Comparison of ENCODE assay signal across 9 cellular contexts in genomic region chr6:35804996-35805736, GRCh38. TPM values are rescaled to one million over a fixed set of nuclear protein-coding genes. Genes with fewer than 3 reads are reported as not detected.
DNase-seq lines count a peak whose midpoint lies in the region; ATAC-seq and TF ChIP-seq lines count a peak whose summit lies in the region.
"Had no signal": no experiment of that assay in that cellular context is flagged by ENCODE, and none has a peak within 500 bp of the region (broad histone marks: within the 10 kb centered on the region; RNA-seq: fewer than 3 reads in every experiment).

LHFPL5 (plus strand) TSS chr6:35805352; CDS start chr6:35805671, 319 bp downstream.

- peaks cover 37 to 44% (median 43%) of the 10 kb centered on the region in 3 donors for H3K27me3 Mint-ChIP-seq in naive B cell

- H3K4me1 Mint-ChIP-seq in naive B cell = peaks cover 0 to 8% (median 3%) of the 10 kb centered on the region in 3 donors

- ATAC-seq in naive B cell (ENCODE audit: low read depth in 2 of 2) (peak in 1 of 2 donors; percentile 46), HG03342 (IDR thresholded peaks at IDR 0.05; ENCODE audit: unreplicated experiment) (no peak), HG03135 (IDR thresholded peaks at IDR 0.05; ENCODE audit: unreplicated experiment) (no peak)

- no peaks in the 10 kb centered on the region for H3K36me3 Mint-ChIP-seq in naive B cell

- TF ChIP-seq CTCF in GM10266 (IDR thresholded peaks at IDR 0.05; ENCODE audit: control insufficient read depth, insufficient read depth, low read depth, missing control alignments) = no peak

- H3K9me3 Mint-ChIP-seq in naive B cell = peaks cover 0 to 4% (median 0%) of the 10 kb centered on the region in 7 donors

- DNase-seq in GM10266 (ENCODE audit: extremely low spot score) (peak; percentile 86), NCI-H146 treated with DMSO at 0.1 percent for 48 hours (lab: John Stamatoyannopoulos, UW; ENCODE audit: unreplicated experiment) (peak; percentile 71), naive B cell (peak; percentile 26), mesenteric fat pad (ENCODE audit: low spot score) (no peak)
- peak; percentile 62 for DNase-seq in activated CD4-positive, alpha-beta T cell treated with anti-CD3 and anti-CD28 coated beads for 48 hours
- DNase-seq in effector CD8-positive, alpha-beta T cell (lab: John Stamatoyannopoulos, UW) = peak; percentile 17

- peak within 1 kb of the TSS in 1 of 6 donors; percentile 37 for H3K27ac Mint-ChIP-seq in naive B cell

- H3K4me3 Mint-ChIP-seq in naive B cell = peak within 1 kb of the TSS in 3 of 8 donors; percentile 5 to 45 (median 45)

RNA-seq across cellular contexts. Expression of gene LHFPL5, which starts in this region (rescaled TPM):
- not detected for polyA plus RNA-seq in naive B cell (ENCODE audit: low read depth in 6 of 6)
- not detected for total RNA-seq in mesenteric fat pad
- total RNA-seq: Peyer's patch had no signal

Comparison
In these comparisons a context has a peak if more than half of its experiments do, and no peak if none do; other contexts are left out.
1. Peak in DNase-seq in naive B cell; RNA of the gene not detected or under 1 TPM.